ENCODE assay signal across 22 cellular contexts in genomic region chr17:2028737-2029136, GRCh38. TPM values are rescaled to one million over a fixed set of nuclear protein-coding genes. Genes with fewer than 3 reads are reported as not detected.
DNase-seq lines count a peak whose midpoint lies in the region; ATAC-seq and TF ChIP-seq lines count a peak whose summit lies in the region.
"Had no signal": no experiment of that assay in that cellular context is flagged by ENCODE, and none has a peak within 500 bp of the region (broad histone marks: within the 10 kb centered on the region; RNA-seq: fewer than 3 reads in every experiment).

No MANE protein-coding gene starts in this region.

- CTCF ChIA-PET in activated CD8-positive, alpha-beta T cell treated with anti-CD3 and anti-CD28 coated beads, Interleukin-2, amount 10 ng/mL, durations not matched to agents 7 days and 5 days (lab: Charles Lee), result interaction anchor here (1.0 kb wide), 1 partner anchor 120 kb away, joined by 4 read pairs; no protein-coding TSS in a partner anchor
- CTCF ChIA-PET in activated CD8-positive, alpha-beta T cell treated with anti-CD3 and anti-CD28 coated beads for 36 hours (lab: Charles Lee), result interaction anchor here (0.5 to 2.4 kb wide), 3 partner anchors 26 to 220 kb away, joined by 3 to 7 read pairs (median 3); partner anchors contain the start of gene HIC1
- CTCF ChIA-PET in RWPE1 (lab: Yijun Ruan, JAX), result interaction anchor here (0.5 to 0.6 kb wide), 2 partner anchors 163 to 230 kb away, joined by 3 read pairs; no protein-coding TSS in a partner anchor

- H3K4me3 Mint-ChIP-seq in activated CD8-positive, alpha-beta T cell treated with anti-CD3 and anti-CD28 coated beads, Interleukin-2, amount 10 ng/mL, durations not matched to agents 7 days and 5 days, result peak overlapping the region; percentile 18
- H3K4me3 Mint-ChIP-seq in activated CD8-positive, alpha-beta T cell treated with anti-CD3 and anti-CD28 coated beads for 36 hours, result no peak overlapping the region
- H3K4me3 Mint-ChIP-seq in mesothelial cell of epicardium (peak overlapping the region; percentile 42), type B pancreatic cell (peak overlapping the region; percentile 73)

- H3K9me3 Mint-ChIP-seq in activated CD8-positive, alpha-beta T cell treated with anti-CD3 and anti-CD28 coated beads, Interleukin-2, amount 10 ng/mL, durations not matched to agents 7 days and 5 days (ENCODE audit: insufficient read depth), result no peaks in the 10 kb centered on the region
- no peaks in the 10 kb centered on the region for H3K9me3 Mint-ChIP-seq in activated CD8-positive, alpha-beta T cell treated with anti-CD3 and anti-CD28 coated beads for 36 hours
- no peaks in the 10 kb centered on the region for H3K9me3 Mint-ChIP-seq in mesothelial cell of epicardium
- peaks cover 4% of the 10 kb centered on the region for H3K9me3 Mint-ChIP-seq in type B pancreatic cell
- H3K9me3 Mint-ChIP-seq: T-helper 2 cell treated with Interferon-gamma antibody and Interleukin-4, amounts not matched to agents 5 μg/mL and 100 μg/mL, for 36 hours had no signal

- H3K27me3 Mint-ChIP-seq in activated CD8-positive, alpha-beta T cell treated with anti-CD3 and anti-CD28 coated beads, Interleukin-2, amount 10 ng/mL, durations not matched to agents 7 days and 5 days (ENCODE audit: low read depth), result peaks cover 38% of the 10 kb centered on the region
- peaks cover 22% of the 10 kb centered on the region for H3K27me3 Mint-ChIP-seq in activated CD8-positive, alpha-beta T cell treated with anti-CD3 and anti-CD28 coated beads for 36 hours
- H3K27me3 Mint-ChIP-seq in mesothelial cell of epicardium (ENCODE audit: low read depth) (peaks cover 43% of the 10 kb centered on the region), type B pancreatic cell (peaks cover 44% of the 10 kb centered on the region)

- POLR2A ChIA-PET in activated CD8-positive, alpha-beta T cell treated with anti-CD3 and anti-CD28 coated beads, Interleukin-2, amount 10 ng/mL, durations not matched to agents 7 days and 5 days (lab: Charles Lee), result no interaction called here
- POLR2A ChIA-PET in activated CD8-positive, alpha-beta T cell treated with anti-CD3 and anti-CD28 coated beads for 36 hours (lab: Charles Lee), result interaction anchor here (0.6 to 4.1 kb wide), 2 partner anchors 12 to 267 kb away, joined by 3 to 30 read pairs; partner anchors contain the start of gene OVCA2
- POLR2A ChIA-PET in RWPE1 (lab: Yijun Ruan, JAX; ENCODE audit: low non-redundant PET), result no interaction called here

- intact Hi-C loops in activated CD8-positive, alpha-beta T cell treated with anti-CD3 and anti-CD28 coated beads for 36 hours (cut with micrococcal nuclease), result loop anchor here (5.0 kb wide), 1 partner anchor 121 kb away; no protein-coding TSS in a partner anchor

- peaks cover 2% of the 10 kb centered on the region for H3K36me3 Mint-ChIP-seq in activated CD8-positive, alpha-beta T cell treated with anti-CD3 and anti-CD28 coated beads, Interleukin-2, amount 10 ng/mL, durations not matched to agents 7 days and 5 days (ENCODE audit: low read depth)
- H3K36me3 Mint-ChIP-seq in activated CD8-positive, alpha-beta T cell treated with anti-CD3 and anti-CD28 coated beads for 36 hours (ENCODE audit: low read depth), result no peaks in the 10 kb centered on the region
- H3K36me3 Mint-ChIP-seq in mesothelial cell of epicardium, result no peaks in the 10 kb centered on the region
- no peaks in the 10 kb centered on the region for H3K36me3 Mint-ChIP-seq in type B pancreatic cell

- no peak for ATAC-seq in activated CD8-positive, alpha-beta T cell treated with anti-CD3 and anti-CD28 coated beads, Interleukin-2, amount 10 ng/mL, durations not matched to agents 7 days and 5 days
- no peak for ATAC-seq in activated CD8-positive, alpha-beta T cell treated with anti-CD3 and anti-CD28 coated beads for 36 hours
- ATAC-seq: PC-3, psoas muscle had no signal

- DNase-seq in activated CD8-positive, alpha-beta T cell treated with anti-CD3 and anti-CD28 coated beads, Interleukin-2, amount 10 ng/mL, durations not matched to agents 7 days and 5 days, result no peak
- no peak for DNase-seq in activated CD8-positive, alpha-beta T cell treated with anti-CD3 and anti-CD28 coated beads for 36 hours
- DNase-seq in RWPE1 (ENCODE audit: low spot score) (no peak), mesothelial cell of epicardium (ENCODE audit: low spot score in 2 of 2, unreplicated experiment in 2 of 2) (no peak), type B pancreatic cell (ENCODE audit: extremely low spot score, unreplicated experiment) (no peak), hippocampal formation (lab: John Stamatoyannopoulos, UW) (no peak), NCI-H1092 (lab: John Stamatoyannopoulos, UW) (no peak)
- DNase-seq in stimulated activated naive CD4-positive, alpha-beta T cell treated with Interleukin-2 at 50 U/mL for 16 hours (lab: John Stamatoyannopoulos, UW), result no peak
- DNase-seq: activated CD4-positive, alpha-beta T cell treated with anti-CD3 and anti-CD28 coated beads for 1 hour; activated naive CD4-positive, alpha-beta T cell; aorta; COR-L47; foreskin fibroblast; MV-4-11; NCI-H2029 treated with DMSO at 0.1 percent for 48 hours; NCI-H524; PC-3; psoas muscle; stimulated activated CD4-positive, alpha-beta T cell treated with anti-CD3 and anti-CD28 coated beads, Interleukin-15, amount 100 ng/mL, for 24 hours; stomach had no signal

- no peak overlapping the region for H3K27ac Mint-ChIP-seq in activated CD8-positive, alpha-beta T cell treated with anti-CD3 and anti-CD28 coated beads, Interleukin-2, amount 10 ng/mL, durations not matched to agents 7 days and 5 days
- H3K27ac Mint-ChIP-seq in activated CD8-positive, alpha-beta T cell treated with anti-CD3 and anti-CD28 coated beads for 36 hours, result no peak overlapping the region
- H3K27ac Mint-ChIP-seq in mesothelial cell of epicardium, result no peak overlapping the region
- no peak overlapping the region for H3K27ac Mint-ChIP-seq in type B pancreatic cell
- H3K27ac Mint-ChIP-seq: T-helper 2 cell treated with Interferon-gamma antibody and Interleukin-4, amounts not matched to agents 5 μg/mL and 100 μg/mL, for 36 hours had no signal

- peaks cover 26% of the 10 kb centered on the region for H3K4me1 Mint-ChIP-seq in activated CD8-positive, alpha-beta T cell treated with anti-CD3 and anti-CD28 coated beads, Interleukin-2, amount 10 ng/mL, durations not matched to agents 7 days and 5 days (ENCODE audit: low read depth)
- H3K4me1 Mint-ChIP-seq in activated CD8-positive, alpha-beta T cell treated with anti-CD3 and anti-CD28 coated beads for 36 hours (ENCODE audit: low read depth), result peaks cover 28% of the 10 kb centered on the region
- peaks cover 29% of the 10 kb centered on the region for H3K4me1 Mint-ChIP-seq in mesothelial cell of epicardium
- peaks cover 19% of the 10 kb centered on the region for H3K4me1 Mint-ChIP-seq in type B pancreatic cell (ENCODE audit: unreplicated experiment)

- no peak for TF ChIP-seq CTCF in activated CD8-positive, alpha-beta T cell treated with anti-CD3 and anti-CD28 coated beads for 36 hours (IDR thresholded peaks at IDR 0.05)
- TF ChIP-seq CTCF in RWPE1 (conservative IDR thresholded peaks at IDR 0.05; ENCODE audit: low read depth) (no peak), mesothelial cell of epicardium (IDR thresholded peaks at IDR 0.05; ENCODE audit: unreplicated experiment) (no peak), type B pancreatic cell (conservative IDR thresholded peaks at IDR 0.05) (no peak)

- H3K27ac ChIP-seq in RWPE1, result peak overlapping the region; percentile 32
- H3K27ac ChIP-seq: psoas muscle, SJCRH30, stomach had no signal

RNA-seq across cellular contexts. Expression of gene DPH1, which starts 1.2 kb away (rescaled TPM):
- 10 to 100 TPM; 24.6 to 24.7 TPM for total RNA-seq in activated CD8-positive, alpha-beta T cell treated with anti-CD3 and anti-CD28 coated beads, Interleukin-2, amount 10 ng/mL, durations not matched to agents 7 days and 5 days
- 10 to 100 TPM; 27.8 to 32.5 TPM for total RNA-seq in activated CD8-positive, alpha-beta T cell treated with anti-CD3 and anti-CD28 coated beads for 36 hours
- total RNA-seq in mesothelial cell of epicardium (63.8 to 74.5 TPM (median 71.2 TPM) in 3 replicates), type B pancreatic cell (ENCODE audit: low replicate concordance) (41.5 and 57.1 TPM in 2 replicates)

RNA-seq across cellular contexts. Expression of gene RTN4RL1, which starts 3.6 kb away (rescaled TPM):
- under 1 TPM; 0.10 to 0.18 TPM for total RNA-seq in activated CD8-positive, alpha-beta T cell treated with anti-CD3 and anti-CD28 coated beads, Interleukin-2, amount 10 ng/mL, durations not matched to agents 7 days and 5 days
- under 1 TPM; 0.27 to 0.49 TPM for total RNA-seq in activated CD8-positive, alpha-beta T cell treated with anti-CD3 and anti-CD28 coated beads for 36 hours
- 0.20 to 0.23 TPM (median 0.22 TPM) in 3 replicates for total RNA-seq in mesothelial cell of epicardium
- 1.7 and 1.9 TPM in 2 replicates for total RNA-seq in type B pancreatic cell (ENCODE audit: low replicate concordance)

RNA-seq across cellular contexts. Expression of gene OVCA2, which starts 13.1 kb away (rescaled TPM):
- total RNA-seq in activated CD8-positive, alpha-beta T cell treated with anti-CD3 and anti-CD28 coated beads, Interleukin-2, amount 10 ng/mL, durations not matched to agents 7 days and 5 days, result 10 to 100 TPM; 34.9 to 40.1 TPM
- 10 to 100 TPM; 28.0 to 28.5 TPM for total RNA-seq in activated CD8-positive, alpha-beta T cell treated with anti-CD3 and anti-CD28 coated beads for 36 hours
- total RNA-seq in mesothelial cell of epicardium, result 17.3 to 24.8 TPM (median 24.5 TPM) in 3 replicates
- total RNA-seq in type B pancreatic cell (ENCODE audit: low replicate concordance), result 27.8 and 42.7 TPM in 2 replicates

RNA-seq across cellular contexts. Expression of gene HIC1, which starts 26.2 kb away (rescaled TPM):
- 10 to 100 TPM; 66.8 to 70.8 TPM for total RNA-seq in activated CD8-positive, alpha-beta T cell treated with anti-CD3 and anti-CD28 coated beads, Interleukin-2, amount 10 ng/mL, durations not matched to agents 7 days and 5 days
- 10 to 100 TPM; 35.1 TPM for total RNA-seq in activated CD8-positive, alpha-beta T cell treated with anti-CD3 and anti-CD28 coated beads for 36 hours
- total RNA-seq in mesothelial cell of epicardium (97.9 to 99.3 TPM (median 98.9 TPM) in 3 replicates), type B pancreatic cell (ENCODE audit: low replicate concordance) (3.4 and 21.6 TPM in 2 replicates)
